In genomic region chr3:53715815-53716483, GRCh38 we compare ENCODE assay signal across 21 cellular contexts.
DNase-seq lines count a peak whose midpoint lies in the region; ATAC-seq and TF ChIP-seq lines count a peak whose summit lies in the region.
"Had no signal": no experiment of that assay in that cellular context is flagged by ENCODE, and none has a peak within 500 bp of the region (broad histone marks: within the 10 kb centered on the region; RNA-seq: fewer than 3 reads in every experiment).

No MANE protein-coding gene starts in this region.

- H3K27me3 Mint-ChIP-seq in endodermal cell (ENCODE audit: insufficient read depth), result peaks cover 5% of the 10 kb centered on the region
- H3K27me3 Mint-ChIP-seq in natural killer cell (ENCODE audit: low read depth in 2 of 2), result peaks cover 0 to under 1% of the 10 kb centered on the region in 2 donors
- peaks cover 8% of the 10 kb centered on the region for H3K27me3 Mint-ChIP-seq in osteocyte (ENCODE audit: unreplicated experiment)

- intact Hi-C loops in natural killer cell (cut with micrococcal nuclease), result no loop called here

- ATAC-seq in natural killer cell (no peak), HG03159 (IDR thresholded peaks at IDR 0.05; ENCODE audit: unreplicated experiment) (no peak)
- ATAC-seq: body of pancreas; CD8-positive, alpha-beta T cell; psoas muscle; WTC11 had no signal

- H3K9me3 Mint-ChIP-seq in endodermal cell, result no peaks in the 10 kb centered on the region
- no peaks in the 10 kb centered on the region for H3K9me3 Mint-ChIP-seq in natural killer cell
- no peaks in the 10 kb centered on the region for H3K9me3 Mint-ChIP-seq in osteocyte (ENCODE audit: unreplicated experiment)
- H3K9me3 Mint-ChIP-seq: activated naive CD4-positive, alpha-beta T cell treated with anti-CD3 and anti-CD28 coated beads, Interleukin-2, amount 50 U/mL, for 72 hours; CD8-positive, alpha-beta T cell; nephron progenitor cell; T-helper 1 cell treated with Interleukin-12 subunit alpha and Interleukin-12 subunit beta and Interleukin-4 antibody, amounts not matched to agents 30 μg/mL and 1 μg/mL, for 36 hours; WTC11 had no signal

- H3K36me3 ChIP-seq in endodermal cell (ENCODE audit: control insufficient read depth, insufficient read depth, low read length), result no peaks in the 10 kb centered on the region

- H3K9ac ChIP-seq in endodermal cell (ENCODE audit: extremely low read depth, low read length, poor library complexity, severe bottlenecking), result no peak overlapping the region

- no peak for TF ChIP-seq CTCF in endodermal cell (conservative IDR thresholded peaks at IDR 0.05)
- TF ChIP-seq CTCF in retinal pigment epithelial cell (conservative IDR thresholded peaks at IDR 0.05; ENCODE audit: low read depth, low read length), result no peak
- no peak for TF ChIP-seq CTCF in natural killer cell (IDR thresholded peaks at IDR 0.05)
- TF ChIP-seq CTCF in osteocyte (IDR thresholded peaks at IDR 0.05), result no peak

- H3K4me3 ChIP-seq in endodermal cell (ENCODE audit: low read length) (no peak overlapping the region), retinal pigment epithelial cell (ENCODE audit: low read length) (no peak overlapping the region)
- H3K4me3 ChIP-seq: body of pancreas, psoas muscle had no signal

- H3K4me3 Mint-ChIP-seq in endodermal cell (no peak overlapping the region), natural killer cell (no peak overlapping the region), osteocyte (ENCODE audit: unreplicated experiment) (no peak overlapping the region)
- H3K4me3 Mint-ChIP-seq: CD8-positive, alpha-beta T cell; nephron progenitor cell; T-helper 1 cell treated with Interleukin-12 subunit alpha and Interleukin-12 subunit beta and Interleukin-4 antibody, amounts not matched to agents 30 μg/mL and 1 μg/mL, for 36 hours; WTC11 had no signal

- DNase-seq in EL (peak; percentile 22), OCI-M1 (lab: John Stamatoyannopoulos, UW) (peak; percentile 5), endodermal cell (peak; percentile 49), retinal pigment epithelial cell (ENCODE audit: low read depth) (peak; percentile 40), natural killer cell (no peak), osteocyte (ENCODE audit: extremely low spot score, unreplicated experiment) (no peak)
- no peak for DNase-seq in activated CD4-positive, alpha-beta T cell treated with anti-CD3 and anti-CD28 coated beads for 4 hours
- DNase-seq: activated T-cell treated with anti-CD3 and anti-CD28 coated beads, Interleukin-2, amount 50 U/mL, for 48 hours; body of pancreas; CD8-positive, alpha-beta T cell; DMS79 treated with DMSO at 0.1 percent for 48 hours; NCI-H187; nephron progenitor cell; psoas muscle; SHP77; stimulated activated CD4-positive, alpha-beta T cell treated with anti-CD3 and anti-CD28 coated beads, Interleukin-4, amount 100 ng/mL, for 24 hours had no signal

- no peaks in the 10 kb centered on the region for H3K27me3 ChIP-seq in endodermal cell (ENCODE audit: control insufficient read depth, insufficient read depth, low read length, poor library complexity, severe bottlenecking)
- H3K27me3 ChIP-seq: body of pancreas had no signal

- no peaks in the 10 kb centered on the region for H3K36me3 Mint-ChIP-seq in endodermal cell (ENCODE audit: low read depth)
- H3K36me3 Mint-ChIP-seq in natural killer cell, result no peaks in the 10 kb centered on the region
- no peaks in the 10 kb centered on the region for H3K36me3 Mint-ChIP-seq in osteocyte (ENCODE audit: unreplicated experiment)
- H3K36me3 Mint-ChIP-seq: activated naive CD4-positive, alpha-beta T cell treated with anti-CD3 and anti-CD28 coated beads, Interleukin-2, amount 50 U/mL, for 72 hours; CD8-positive, alpha-beta T cell; WTC11 had no signal

- H3K4me1 Mint-ChIP-seq in endodermal cell (peaks cover 17% of the 10 kb centered on the region), natural killer cell (no peaks in the 10 kb centered on the region), osteocyte (ENCODE audit: unreplicated experiment) (no peaks in the 10 kb centered on the region)
- H3K4me1 Mint-ChIP-seq: nephron progenitor cell had no signal

- no peak overlapping the region for H3K27ac ChIP-seq in endodermal cell (ENCODE audit: low read depth, low read length)
- H3K27ac ChIP-seq: body of pancreas, HL-60, psoas muscle had no signal

- H3K9me3 ChIP-seq in endodermal cell (ENCODE audit: control insufficient read depth, low read length), result no peaks in the 10 kb centered on the region
- H3K9me3 ChIP-seq: body of pancreas, psoas muscle had no signal

- H3K27ac Mint-ChIP-seq in endodermal cell, result no peak overlapping the region
- no peak overlapping the region for H3K27ac Mint-ChIP-seq in natural killer cell
- H3K27ac Mint-ChIP-seq in osteocyte (ENCODE audit: unreplicated experiment), result no peak overlapping the region
- H3K27ac Mint-ChIP-seq: activated naive CD4-positive, alpha-beta T cell treated with anti-CD3 and anti-CD28 coated beads, Interleukin-2, amount 50 U/mL, for 72 hours; CD8-positive, alpha-beta T cell; nephron progenitor cell; T-helper 1 cell treated with Interleukin-12 subunit alpha and Interleukin-12 subunit beta and Interleukin-4 antibody, amounts not matched to agents 30 μg/mL and 1 μg/mL, for 36 hours; WTC11 had no signal

- H3K4me1 ChIP-seq in endodermal cell (ENCODE audit: control insufficient read depth, insufficient read depth, low read length), result no peaks in the 10 kb centered on the region
- H3K4me1 ChIP-seq: body of pancreas, psoas muscle had no signal

- WGBS in endodermal cell (ENCODE audit: insufficient coverage in 1 of 2, insufficient read length in 1 of 2), 2 experiments, result 74 to 80% methylated on average over 2 to 5 of the region's 5 CpGs

Comparison
In these comparisons a context has a peak if more than half of its experiments do, and no peak if none do; other contexts are left out.
1. DNase-seq: peak in EL (single experiment), OCI-M1 (single experiment), endodermal cell (single experiment) and retinal pigment epithelial cell (single experiment); none in natural killer cell (single experiment), osteocyte (single experiment) and activated CD4-positive, alpha-beta T cell treated with anti-CD3 and anti-CD28 coated beads for 4 hours (0 of 2).